ENCODE assay signal across 8 cellular contexts in the genomic region with DNA sequence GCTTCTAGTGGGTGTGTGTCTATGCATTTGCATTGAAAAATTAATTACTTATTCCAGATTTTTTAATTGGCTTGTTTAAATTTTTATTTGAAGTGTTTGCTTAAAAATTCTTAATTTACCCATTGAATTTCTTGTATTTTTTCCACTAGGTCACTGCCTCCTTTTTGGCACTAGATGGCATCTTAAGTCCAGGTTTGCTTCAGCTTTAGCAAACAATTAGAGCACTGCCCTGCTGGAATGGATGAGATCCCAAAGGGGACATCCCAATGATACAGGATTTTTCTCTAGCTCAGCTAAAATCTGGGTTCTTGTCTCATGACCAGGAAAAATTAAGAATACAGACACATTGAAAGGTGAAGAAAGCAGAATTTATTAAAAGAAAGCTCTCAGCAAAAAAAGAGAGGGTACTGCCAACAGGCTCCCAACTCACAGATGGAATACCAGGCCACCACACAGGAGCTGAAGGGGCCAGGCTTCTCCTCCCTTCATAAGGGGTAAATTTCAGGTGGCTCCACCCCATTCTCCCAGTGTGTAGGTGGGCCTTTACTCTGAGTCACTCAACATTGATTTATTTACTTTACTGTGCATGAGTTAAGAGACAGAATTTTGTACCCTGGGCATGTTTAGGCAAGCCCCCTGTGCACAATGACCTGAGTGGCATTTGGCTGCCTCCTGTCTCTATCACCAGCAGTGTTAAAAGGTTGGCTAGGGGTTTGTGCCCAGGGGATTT.
DNase-seq lines count a peak whose midpoint lies in the region; ATAC-seq and TF ChIP-seq lines count a peak whose summit lies in the region.

No MANE protein-coding gene starts in this region.

- H2AFZ ChIP-seq in neuronal stem cell (ENCODE audit: low read length): peak overlapping the region; percentile 75

- in situ Hi-C loops in ACHN (cut with HindIII; ENCODE audit: low pct_ligation_motif_present, low pct_unique_long_range_greater_than_20kb, low sequenced_read_pairs): no loop called here

- no peaks in the 10 kb centered on the region for H3K27me3 ChIP-seq in neuronal stem cell (ENCODE audit: control insufficient read depth in 3 of 3, insufficient read depth in 3 of 3, low read depth in 1 of 3, low read length in 3 of 3)

- H3K4ac ChIP-seq in neuronal stem cell (ENCODE audit: low read length): no peak overlapping the region

- no peak overlapping the region for H2BK120ac ChIP-seq in neuronal stem cell (ENCODE audit: low read depth, low read length)

- H3K4me3 Mint-ChIP-seq in brain: no peak overlapping the region
- no peak overlapping the region for H3K4me3 Mint-ChIP-seq in T-helper 2 cell treated with Interferon-gamma antibody and Interleukin-4, amounts not matched to agents 5 μg/mL and 100 μg/mL, for 36 hours

- DNase-seq in ACHN (peak; percentile 62), M059J (ENCODE audit: low read depth) (peak; percentile 32), neuronal stem cell (ENCODE audit: low spot score) (peak; percentile 31), UCSD-AML1 (lab: John Stamatoyannopoulos, UW; ENCODE audit: unreplicated experiment) (no peak)
- DNase-seq in activated CD4-positive, alpha-beta T cell treated with anti-CD3 and anti-CD28 coated beads, Interleukin-2, amount 50 U/mL, for 1 hour: no peak
- DNase-seq in T-helper 2 cell treated with Interferon-gamma antibody and Interleukin-4, amounts not matched to agents 5 μg/mL and 100 μg/mL, for 36 hours (ENCODE audit: low spot score): no peak

- H3K27ac ChIP-seq in neuronal stem cell (replicated peaks; ENCODE audit: low read length): no peak overlapping the region

- H3K4me2 ChIP-seq in neuronal stem cell (ENCODE audit: insufficient read depth, low read length, poor library complexity, severe bottlenecking): no peak overlapping the region

- ATAC-seq in GM18520 (IDR thresholded peaks at IDR 0.05; ENCODE audit: unreplicated experiment): peak; percentile 33

- peak; percentile 64 to 76 for TF ChIP-seq CTCF in brain (conservative IDR thresholded peaks at IDR 0.05)

- no peak overlapping the region for H3K14ac ChIP-seq in neuronal stem cell (ENCODE audit: low read length)

- no peak overlapping the region for H4K91ac ChIP-seq in neuronal stem cell (ENCODE audit: low read depth, low read length, poor library complexity)

- peaks cover 8% of the 10 kb centered on the region for H3K4me1 Mint-ChIP-seq in brain
- no peaks in the 10 kb centered on the region for H3K4me1 Mint-ChIP-seq in T-helper 2 cell treated with Interferon-gamma antibody and Interleukin-4, amounts not matched to agents 5 μg/mL and 100 μg/mL, for 36 hours (ENCODE audit: low read depth)

- no peak overlapping the region for H2AK5ac ChIP-seq in neuronal stem cell (ENCODE audit: low read depth, low read length)

- peaks cover 6 to 20% (median 14%) of the 10 kb centered on the region in 5 experiments for H3K9me3 Mint-ChIP-seq in brain
- no peaks in the 10 kb centered on the region for H3K9me3 Mint-ChIP-seq in T-helper 2 cell treated with Interferon-gamma antibody and Interleukin-4, amounts not matched to agents 5 μg/mL and 100 μg/mL, for 36 hours

- peaks cover 7% of the 10 kb centered on the region for H3K36me3 Mint-ChIP-seq in brain
- no peaks in the 10 kb centered on the region for H3K36me3 Mint-ChIP-seq in T-helper 2 cell treated with Interferon-gamma antibody and Interleukin-4, amounts not matched to agents 5 μg/mL and 100 μg/mL, for 36 hours (ENCODE audit: low read depth)

- H3K4me1 ChIP-seq in neuronal stem cell (ENCODE audit: control insufficient read depth in 2 of 2, insufficient read depth in 1 of 2, low read depth in 1 of 2, low read length in 2 of 2): no peaks in the 10 kb centered on the region

- no peaks in the 10 kb centered on the region for H3K79me1 ChIP-seq in neuronal stem cell (ENCODE audit: low read depth, low read length)

- H2BK15ac ChIP-seq in neuronal stem cell (ENCODE audit: low read length): no peak overlapping the region

- H4K8ac ChIP-seq in neuronal stem cell (ENCODE audit: low read depth, low read length): no peak overlapping the region

- H3K36me3 ChIP-seq in neuronal stem cell (replicated peaks in 1 of 2; ENCODE audit: control insufficient read depth in 2 of 2, insufficient read depth in 2 of 2, low read length in 2 of 2): no peaks in the 10 kb centered on the region

- H2BK5ac ChIP-seq in neuronal stem cell (ENCODE audit: low read length): no peak overlapping the region

- H3K27ac Mint-ChIP-seq in brain: peak overlapping the region in 2 of 5 experiments; percentile 16 to 20
- no peak overlapping the region for H3K27ac Mint-ChIP-seq in T-helper 2 cell treated with Interferon-gamma antibody and Interleukin-4, amounts not matched to agents 5 μg/mL and 100 μg/mL, for 36 hours

- no peak overlapping the region for H3K9ac ChIP-seq in neuronal stem cell (ENCODE audit: low read depth, low read length, poor library complexity)

- H3K4me3 ChIP-seq in neuronal stem cell (ENCODE audit: low read length in 2 of 2): no peak overlapping the region

- H2BK12ac ChIP-seq in neuronal stem cell (ENCODE audit: low read length): no peak overlapping the region

- H3K18ac ChIP-seq in neuronal stem cell (ENCODE audit: low read length): no peak overlapping the region

- no peaks in the 10 kb centered on the region for H3K27me3 Mint-ChIP-seq in brain
- H3K27me3 Mint-ChIP-seq in T-helper 2 cell treated with Interferon-gamma antibody and Interleukin-4, amounts not matched to agents 5 μg/mL and 100 μg/mL, for 36 hours (ENCODE audit: low read depth): no peaks in the 10 kb centered on the region

- no peak overlapping the region for H3K23ac ChIP-seq in neuronal stem cell (ENCODE audit: low read depth, low read length, poor library complexity)

- peaks cover 0 to 19% of the 10 kb centered on the region in 2 donors for H3K9me3 ChIP-seq in neuronal stem cell (replicated peaks in 1 of 2; ENCODE audit: control insufficient read depth in 2 of 2, insufficient read depth in 1 of 2, low read depth in 1 of 2, low read length in 2 of 2)

Comparison
In these comparisons a context has a peak if more than half of its experiments do, and no peak if none do; other contexts are left out.
1. DNase-seq: peak in ACHN (single experiment), M059J (single experiment) and neuronal stem cell (single experiment); none in UCSD-AML1 (single experiment), activated CD4-positive, alpha-beta T cell treated with anti-CD3 and anti-CD28 coated beads, Interleukin-2, amount 50 U/mL, for 1 hour (single experiment) and T-helper 2 cell treated with Interferon-gamma antibody and Interleukin-4, amounts not matched to agents 5 μg/mL and 100 μg/mL, for 36 hours (single experiment).